8 cellular contexts compared by ENCODE assay signal in genomic region chr2:109128048-109128465, GRCh38. TPM values are rescaled to one million over a fixed set of nuclear protein-coding genes. Genes with fewer than 3 reads are reported as not detected.
DNase-seq lines count a peak whose midpoint lies in the region; TF ChIP-seq lines count a peak whose summit lies in the region.

No MANE protein-coding gene starts in this region.

- peak overlapping the region; percentile 95 for H2AFZ ChIP-seq in neuronal stem cell (ENCODE audit: low read length)

- no peak overlapping the region for H2BK120ac ChIP-seq in neuronal stem cell (ENCODE audit: low read depth, low read length)

- peaks cover 23% of the 10 kb centered on the region for H3K4me1 Mint-ChIP-seq in activated naive CD4-positive, alpha-beta T cell treated with anti-CD3 and anti-CD28 coated beads, Interleukin-2, amount 10 ng/mL, durations not matched to agents 7 days and 5 days

- no peak overlapping the region for H2BK12ac ChIP-seq in neuronal stem cell (ENCODE audit: low read length)

- H3K14ac ChIP-seq in neuronal stem cell (ENCODE audit: low read length), result no peak overlapping the region

- H3K9me3 Mint-ChIP-seq in activated naive CD4-positive, alpha-beta T cell treated with anti-CD3 and anti-CD28 coated beads, Interleukin-2, amount 10 ng/mL, durations not matched to agents 7 days and 5 days, result no peaks in the 10 kb centered on the region

- H3K27ac Mint-ChIP-seq in activated naive CD4-positive, alpha-beta T cell treated with anti-CD3 and anti-CD28 coated beads, Interleukin-2, amount 10 ng/mL, durations not matched to agents 7 days and 5 days, result no peak overlapping the region

- peak; percentile 85 for TF ChIP-seq CTCF in LNCAP (IDR thresholded peaks at IDR 0.05)

- H3K9ac ChIP-seq in neuronal stem cell (ENCODE audit: low read depth, low read length, poor library complexity), result no peak overlapping the region

- H3K79me1 ChIP-seq in neuronal stem cell (ENCODE audit: low read depth, low read length), result no peaks in the 10 kb centered on the region

- peak overlapping the region; percentile 70 for H3K18ac ChIP-seq in neuronal stem cell (ENCODE audit: low read length)

- H3K36me3 ChIP-seq in SJSA1 (peaks cover 6% of the 10 kb centered on the region; the same call in 1 of the 2 replicates), neuronal stem cell (replicated peaks in 1 of 2; ENCODE audit: control insufficient read depth in 2 of 2, insufficient read depth in 2 of 2, low read length in 2 of 2) (no peaks in the 10 kb centered on the region)

- no peak overlapping the region for H2BK5ac ChIP-seq in neuronal stem cell (ENCODE audit: low read length)

- peaks cover 65% of the 10 kb centered on the region for H3K4me1 ChIP-seq in SJSA1 (replicated peaks)
- H3K4me1 ChIP-seq in neuronal stem cell (ENCODE audit: control insufficient read depth in 2 of 2, insufficient read depth in 1 of 2, low read depth in 1 of 2, low read length in 2 of 2), result peaks cover 8 to 10% of the 10 kb centered on the region in 2 donors

- H2AK5ac ChIP-seq in neuronal stem cell (ENCODE audit: low read depth, low read length), result no peak overlapping the region

- no peak overlapping the region for H2BK15ac ChIP-seq in neuronal stem cell (ENCODE audit: low read length)

- H3K23ac ChIP-seq in neuronal stem cell (ENCODE audit: low read depth, low read length, poor library complexity), result peak overlapping the region; percentile 65

- H3K27ac ChIP-seq in SJSA1 (peak overlapping the region; percentile 75), neuronal stem cell (replicated peaks; ENCODE audit: low read length) (no peak overlapping the region)

- no peak overlapping the region for H4K8ac ChIP-seq in neuronal stem cell (ENCODE audit: low read depth, low read length)

- peaks cover 57% of the 10 kb centered on the region for H3K27me3 Mint-ChIP-seq in activated naive CD4-positive, alpha-beta T cell treated with anti-CD3 and anti-CD28 coated beads, Interleukin-2, amount 10 ng/mL, durations not matched to agents 7 days and 5 days

- peak overlapping the region; percentile 72 for H3K4me3 Mint-ChIP-seq in activated naive CD4-positive, alpha-beta T cell treated with anti-CD3 and anti-CD28 coated beads, Interleukin-2, amount 10 ng/mL, durations not matched to agents 7 days and 5 days

- no peak overlapping the region for H4K91ac ChIP-seq in neuronal stem cell (ENCODE audit: low read depth, low read length, poor library complexity)

- H3K27me3 ChIP-seq in SJSA1 (replicated peaks) (no peaks in the 10 kb centered on the region), neuronal stem cell (ENCODE audit: control insufficient read depth in 3 of 3, insufficient read depth in 3 of 3, low read depth in 1 of 3, low read length in 3 of 3) (peaks cover 26 to 55% (median 41%) of the 10 kb centered on the region in 3 experiments)

- DNase-seq in NK-92 treated with Interleukin-12 subunit alpha and Interleukin-12 subunit beta, amount 100 ng/mL, for 24 hours (lab: John Stamatoyannopoulos, UW), result peak; percentile 57
- DNase-seq in NK-92 (lab: John Stamatoyannopoulos, UW; ENCODE audit: unreplicated experiment), result no peak
- DNase-seq in SJSA1 (ENCODE audit: low read depth in 1 of 2, low spot score in 2 of 2), result peak; percentile 91 to 94
- DNase-seq in activated naive CD4-positive, alpha-beta T cell treated with anti-CD3 and anti-CD28 coated beads, Interleukin-2, amount 10 ng/mL, durations not matched to agents 7 days and 5 days, result peak; percentile 72
- peak; percentile 50 for DNase-seq in globus pallidus (ENCODE audit: low spot score)
- peak; percentile 81 for DNase-seq in neuronal stem cell (ENCODE audit: low spot score)
- peak; percentile 72 for DNase-seq in stromal cell of bone marrow (ENCODE audit: low read depth)

- no CpG with 5 or more reads among the region's 46 CpGs for WGBS in neuronal stem cell (ENCODE audit: extremely low coverage in 2 of 2, insufficient read length in 2 of 2, insufficient replicate concordance in 1 of 2), 2 donors

- CTCF ChIA-PET in activated naive CD4-positive, alpha-beta T cell treated with anti-CD3 and anti-CD28 coated beads, Interleukin-2, amount 10 ng/mL, durations not matched to agents 7 days and 5 days (lab: Charles Lee), result interaction anchor here (1.1 to 4.7 kb wide), 9 partner anchors 9 to 381 kb away, joined by 3 to 68 read pairs (median 5); no protein-coding TSS in a partner anchor

- H3K4ac ChIP-seq in neuronal stem cell (ENCODE audit: low read length), result no peak overlapping the region

- H3K9me3 ChIP-seq in SJSA1 (replicated peaks) (no peaks in the 10 kb centered on the region), neuronal stem cell (replicated peaks in 1 of 2; ENCODE audit: control insufficient read depth in 2 of 2, insufficient read depth in 1 of 2, low read depth in 1 of 2, low read length in 2 of 2) (no peaks in the 10 kb centered on the region)

- no peaks in the 10 kb centered on the region for H3K36me3 Mint-ChIP-seq in activated naive CD4-positive, alpha-beta T cell treated with anti-CD3 and anti-CD28 coated beads, Interleukin-2, amount 10 ng/mL, durations not matched to agents 7 days and 5 days

- peak overlapping the region; percentile 96 for H3K4me2 ChIP-seq in neuronal stem cell (ENCODE audit: insufficient read depth, low read length, poor library complexity, severe bottlenecking)

- H3K4me3 ChIP-seq in SJSA1, result peak overlapping the region; percentile 79
- H3K4me3 ChIP-seq in neuronal stem cell (ENCODE audit: low read length in 2 of 2), result peak overlapping the region; percentile 52 to 85

RNA-seq across cellular contexts. Expression of gene SH3RF3, which starts 0.9 kb away (rescaled TPM):
- 3.6 and 6.1 TPM in 2 replicates for total RNA-seq in SJSA1 (2014; rRNA removed; shearing (Covaris generic))
- 0.07 TPM for polyA plus RNA-seq in neuronal stem cell (2013, experiment 1 of 2)
- 0.08 TPM for polyA plus RNA-seq in neuronal stem cell (2013, experiment 2 of 2)
